ENCODE assay signal across 8 cellular contexts in genomic region chr13:30796132-30796832, GRCh38.
DNase-seq lines count a peak whose midpoint lies in the region; ATAC-seq and TF ChIP-seq lines count a peak whose summit lies in the region.

No MANE protein-coding gene starts in this region.

- no peak overlapping the region for H4K5ac ChIP-seq in H9 (ENCODE audit: insufficient read length, low read depth, low read length)

- H3K4me1 Mint-ChIP-seq in H9 = peaks cover 16 to 22% of the 10 kb centered on the region in 2 experiments

- intact Hi-C loops in transverse colon (cut with DNase I; ENCODE audit: low total_unique reads) = loop anchor here (10.0 kb wide), 1 partner anchor 121 kb away; no protein-coding TSS in a partner anchor

- H3K27me3 ChIP-seq in H9 (ENCODE audit: insufficient read depth, low read length) (no peaks in the 10 kb centered on the region), transverse colon (no peaks in the 10 kb centered on the region), neuronal stem cell (ENCODE audit: control insufficient read depth in 3 of 3, insufficient read depth in 3 of 3, low read depth in 1 of 3, low read length in 3 of 3) (no peaks in the 10 kb centered on the region)

- no peak for TF ChIP-seq POLR2A in transverse colon (IDR thresholded peaks at IDR 0.05)

- H3K79me1 ChIP-seq in H9 (ENCODE audit: insufficient read depth, low read depth, low read length, poor library complexity, severe bottlenecking) (no peaks in the 10 kb centered on the region), neuronal stem cell (ENCODE audit: low read depth, low read length) (no peaks in the 10 kb centered on the region)

- H4K8ac ChIP-seq in H9 (replicated peaks; ENCODE audit: insufficient read length, low read depth, low read length) (no peak overlapping the region), neuronal stem cell (ENCODE audit: low read depth, low read length) (no peak overlapping the region)

- H2BK12ac ChIP-seq in H9 (ENCODE audit: insufficient read length, low read depth, low read length) (no peak overlapping the region), neuronal stem cell (ENCODE audit: low read length) (no peak overlapping the region)

- no peaks in the 10 kb centered on the region for H3K27me3 Mint-ChIP-seq in H9 (ENCODE audit: low read depth)

- H3K9me3 ChIP-seq in H9 (ENCODE audit: control insufficient read depth, low read depth, low read length) (no peaks in the 10 kb centered on the region), transverse colon (no peaks in the 10 kb centered on the region), neuronal stem cell (replicated peaks in 1 of 2; ENCODE audit: control insufficient read depth in 2 of 2, insufficient read depth in 1 of 2, low read depth in 1 of 2, low read length in 2 of 2) (no peaks in the 10 kb centered on the region)

- no peaks in the 10 kb centered on the region for H3K79me2 ChIP-seq in H9 (ENCODE audit: insufficient read depth, low read length)

- H3K4me3 Mint-ChIP-seq in H9 = no peak overlapping the region

- H3K4ac ChIP-seq in H9 (ENCODE audit: low read depth, low read length) (no peak overlapping the region), neuronal stem cell (ENCODE audit: low read length) (no peak overlapping the region)

- H3K36me3 Mint-ChIP-seq in H9 (ENCODE audit: insufficient read depth in 1 of 3, low read depth in 3 of 3) = no peaks in the 10 kb centered on the region

- H3K27ac ChIP-seq in H9 (ENCODE audit: insufficient read length, low read depth, low read length) (no peak overlapping the region), transverse colon (no peak overlapping the region), neuronal stem cell (replicated peaks; ENCODE audit: low read length) (no peak overlapping the region)

- WGBS in H9 (ENCODE audit: extremely low coverage, insufficient read length, low lambda C conversion rate) = no CpG with 5 or more reads among the region's 6 CpGs
- WGBS in transverse colon (ENCODE audit: low coverage in 1 of 2), 2 donors = 14 to 30% methylated on average over 2 to 6 of the region's 6 CpGs
- WGBS in neuronal stem cell (ENCODE audit: extremely low coverage in 2 of 2, insufficient read length in 2 of 2, insufficient replicate concordance in 1 of 2), 2 donors = no CpG with 5 or more reads among the region's 6 CpGs

- no peaks in the 10 kb centered on the region for H4K20me1 ChIP-seq in H9 (ENCODE audit: control insufficient read depth, insufficient read depth, insufficient read length)

- H3K27ac Mint-ChIP-seq in H9 = no peak overlapping the region; a peak in 1 of 7 replicates

- H3K4me1 ChIP-seq in H9 (ENCODE audit: insufficient read depth, low read length) = no peaks in the 10 kb centered on the region
- peaks cover 0 to 32% (median 8%) of the 10 kb centered on the region in 4 donors for H3K4me1 ChIP-seq in transverse colon
- peaks cover 8 to 22% of the 10 kb centered on the region in 2 donors for H3K4me1 ChIP-seq in neuronal stem cell (ENCODE audit: control insufficient read depth in 2 of 2, insufficient read depth in 1 of 2, low read depth in 1 of 2, low read length in 2 of 2)

- H3T11ph ChIP-seq in H9 (ENCODE audit: low read length) = no peak overlapping the region

- H3K23ac ChIP-seq in H9 (ENCODE audit: insufficient read length, low read depth, low read length) (no peak overlapping the region), neuronal stem cell (ENCODE audit: low read depth, low read length, poor library complexity) (no peak overlapping the region)

- peak; percentile 8 for DNase-seq in AG09319 (ENCODE audit: extremely low read depth, low read depth)
- no peak for DNase-seq in H9
- peak; percentile 18 to 37 for DNase-seq in activated CD4-positive, alpha-beta T cell treated with anti-CD3 and anti-CD28 coated beads, Interleukin-2, amount 50 U/mL, for 48 hours
- DNase-seq in islet precursor cell = peak; percentile 39
- DNase-seq in transverse colon = no peak
- no peak for DNase-seq in neuronal stem cell (ENCODE audit: low spot score)
- DNase-seq in Ammon's horn (ENCODE audit: low spot score) = no peak

- H2BK20ac ChIP-seq in H9 (ENCODE audit: low read depth, low read length, poor library complexity, severe bottlenecking) = no peak overlapping the region

- in situ Hi-C loops in transverse colon (cut with MboI; ENCODE audit: low pct_ligation_motif_present in 1 of 4, low pct_unique_long_range_greater_than_20kb in 1 of 4, low sequenced_read_pairs in 3 of 4) = loop anchor here (5.0 to 10.0 kb wide), 4 partner anchors 111 to 121 kb away; no protein-coding TSS in a partner anchor

- ATAC-seq in GM21529 (IDR thresholded peaks at IDR 0.05; ENCODE audit: unreplicated experiment) = no peak

- no peak overlapping the region for H2BK5ac ChIP-seq in H9 (ENCODE audit: insufficient read length, low read length)
- no peak overlapping the region for H2BK5ac ChIP-seq in neuronal stem cell (ENCODE audit: low read length)

- no peaks in the 10 kb centered on the region for H3K23me2 ChIP-seq in H9 (ENCODE audit: insufficient read length, low read depth, low read length, poor library complexity, severe bottlenecking)

- no peak overlapping the region for H3K18ac ChIP-seq in H9 (ENCODE audit: insufficient read length, low read depth, low read length)
- H3K18ac ChIP-seq in neuronal stem cell (ENCODE audit: low read length) = no peak overlapping the region

- TF ChIP-seq EP300 in transverse colon (IDR thresholded peaks at IDR 0.05; ENCODE audit: low read depth) = no peak

- no peak overlapping the region for H3K4me2 ChIP-seq in H9 (ENCODE audit: insufficient read depth, insufficient read length, low read length)
- no peak overlapping the region for H3K4me2 ChIP-seq in neuronal stem cell (ENCODE audit: insufficient read depth, low read length, poor library complexity, severe bottlenecking)

- H3K36me3 ChIP-seq in transverse colon (no peaks in the 10 kb centered on the region), neuronal stem cell (replicated peaks in 1 of 2; ENCODE audit: control insufficient read depth in 2 of 2, insufficient read depth in 2 of 2, low read length in 2 of 2) (no peaks in the 10 kb centered on the region)

- TF ChIP-seq CTCF in AG09319 (IDR thresholded peaks at IDR 0.05; ENCODE audit: low read depth, low read length) (no peak; the same call in none of the 2 replicates), H9 (conservative IDR thresholded peaks at IDR 0.05) (peak; percentile 21; the same call in 1 of the 3 replicates), transverse colon (IDR thresholded peaks at IDR 0.05) (no peak)

- H3K4me3 ChIP-seq in transverse colon = no peak overlapping the region
- H3K4me3 ChIP-seq in neuronal stem cell (ENCODE audit: low read length in 2 of 2) = no peak overlapping the region

- H3K56ac ChIP-seq in H9 (ENCODE audit: insufficient read length, low read depth, low read length) = no peak overlapping the region

- H3K14ac ChIP-seq in H9 (ENCODE audit: insufficient read depth, low read length) = no peak overlapping the region
- H3K14ac ChIP-seq in neuronal stem cell (ENCODE audit: low read length) = no peak overlapping the region

- H2AFZ ChIP-seq in H9 (ENCODE audit: low read length) (no peak overlapping the region), neuronal stem cell (ENCODE audit: low read length) (no peak overlapping the region)

- H2BK15ac ChIP-seq in H9 (ENCODE audit: low read depth, low read length) (no peak overlapping the region), neuronal stem cell (ENCODE audit: low read length) (no peak overlapping the region)

- H4K91ac ChIP-seq in H9 (ENCODE audit: insufficient read length, low read depth, low read length) = no peak overlapping the region
- no peak overlapping the region for H4K91ac ChIP-seq in neuronal stem cell (ENCODE audit: low read depth, low read length, poor library complexity)

- H3K9me3 Mint-ChIP-seq in H9 = no peaks in the 10 kb centered on the region

- no peak overlapping the region for H3K9ac ChIP-seq in H9 (ENCODE audit: extremely low read depth, insufficient read length, low read length)
- H3K9ac ChIP-seq in neuronal stem cell (ENCODE audit: low read depth, low read length, poor library complexity) = no peak overlapping the region

- no peak overlapping the region for H2BK120ac ChIP-seq in H9 (ENCODE audit: low read depth, low read length, poor library complexity, severe bottlenecking)
- no peak overlapping the region for H2BK120ac ChIP-seq in neuronal stem cell (ENCODE audit: low read depth, low read length)

- H2AK5ac ChIP-seq in H9 (ENCODE audit: insufficient read length, low read length) (no peak overlapping the region), neuronal stem cell (ENCODE audit: low read depth, low read length) (no peak overlapping the region)

Comparison
In these comparisons a context has a peak if more than half of its experiments do, and no peak if none do; other contexts are left out.
1. DNase-seq: peak in AG09319 (single experiment), activated CD4-positive, alpha-beta T cell treated with anti-CD3 and anti-CD28 coated beads, Interleukin-2, amount 50 U/mL, for 48 hours (2 of 2) and islet precursor cell (single experiment); none in H9 (single experiment), transverse colon (single experiment), neuronal stem cell (single experiment) and Ammon's horn (single experiment).